1 cellular context compared by ENCODE assay signal in the genomic region with DNA sequence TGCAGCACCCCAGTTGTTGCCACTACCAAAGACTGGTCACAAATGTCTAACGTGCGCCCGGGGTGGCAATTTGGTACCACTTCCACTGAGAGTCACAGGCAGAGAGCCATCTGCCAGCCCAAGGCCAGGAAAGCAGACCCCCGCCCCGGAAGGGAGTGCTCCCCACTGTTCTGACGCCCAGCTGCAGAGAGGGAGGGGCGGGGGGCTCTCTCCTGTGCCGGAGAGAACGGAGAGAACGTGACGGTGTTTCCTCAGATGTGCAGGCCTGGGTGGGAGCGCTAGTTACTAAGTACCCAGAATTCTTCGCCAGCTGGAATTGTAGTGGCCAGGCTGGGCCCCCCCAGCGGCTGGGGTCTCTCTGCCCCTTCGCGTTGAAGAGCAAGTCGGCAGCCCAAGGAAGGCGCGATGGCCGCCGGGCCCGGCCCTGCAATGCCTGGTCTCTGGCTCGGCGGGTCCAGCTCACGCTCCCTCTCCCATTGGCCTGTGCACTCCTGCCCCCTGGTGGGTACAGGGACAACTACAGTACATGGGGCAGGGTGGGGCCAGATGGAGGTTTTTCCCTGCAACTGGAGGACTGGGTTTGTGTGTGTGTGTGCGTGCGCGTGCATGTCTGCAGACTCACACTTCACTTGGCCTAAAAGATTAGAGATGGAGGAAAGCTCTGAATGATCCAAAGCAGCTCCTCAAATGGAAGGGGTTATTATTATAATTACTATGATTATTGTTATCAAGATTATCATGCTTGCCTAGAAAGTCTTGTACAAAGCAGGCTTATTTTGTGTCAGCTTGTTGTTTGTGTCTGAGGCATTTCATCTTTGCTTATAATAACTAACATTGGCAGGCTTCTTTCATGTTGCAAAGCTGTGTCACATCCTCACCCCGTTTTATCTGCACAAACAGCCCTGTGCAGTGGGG.
TF ChIP-seq lines count a peak whose summit lies in the region.

No MANE protein-coding gene starts in this region.

TF ChIP-seq in H1, 55 proteins besides CTCF, POLR2A, EP300 and RAD21 (continued from another document):
- TF ChIP-seq ASH2L (IDR thresholded peaks at IDR 0.05; ENCODE audit: low read length), result peak; percentile 41
- TF ChIP-seq, protein P1, sequence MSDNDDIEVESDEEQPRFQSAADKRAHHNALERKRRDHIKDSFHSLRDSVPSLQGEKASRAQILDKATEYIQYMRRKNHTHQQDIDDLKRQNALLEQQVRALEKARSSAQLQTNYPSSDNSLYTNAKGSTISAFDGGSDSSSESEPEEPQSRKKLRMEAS (IDR thresholded peaks at IDR 0.05), result peak; percentile 70
- TF ChIP-seq, protein P2, sequence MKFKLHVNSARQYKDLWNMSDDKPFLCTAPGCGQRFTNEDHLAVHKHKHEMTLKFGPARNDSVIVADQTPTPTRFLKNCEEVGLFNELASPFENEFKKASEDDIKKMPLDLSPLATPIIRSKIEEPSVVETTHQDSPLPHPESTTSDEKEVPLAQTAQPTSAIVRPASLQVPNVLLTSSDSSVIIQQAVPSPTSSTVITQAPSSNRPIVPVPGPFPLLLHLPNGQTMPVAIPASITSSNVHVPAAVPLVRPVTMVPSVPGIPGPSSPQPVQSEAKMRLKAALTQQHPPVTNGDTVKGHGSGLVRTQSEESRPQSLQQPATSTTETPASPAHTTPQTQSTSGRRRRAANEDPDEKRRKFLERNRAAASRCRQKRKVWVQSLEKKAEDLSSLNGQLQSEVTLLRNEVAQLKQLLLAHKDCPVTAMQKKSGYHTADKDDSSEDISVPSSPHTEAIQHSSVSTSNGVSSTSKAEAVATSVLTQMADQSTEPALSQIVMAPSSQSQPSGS (IDR thresholded peaks at IDR 0.05; ENCODE audit: low read length), result no peak
- no peak for TF ChIP-seq MAFK (IDR thresholded peaks at IDR 0.05; ENCODE audit: low read depth, low read length)
- TF ChIP-seq KDM4A (IDR thresholded peaks at IDR 0.05; ENCODE audit: low read depth, low read length, severe bottlenecking), result peak; percentile 68
- no peak for TF ChIP-seq CEBPB (IDR thresholded peaks at IDR 0.05; ENCODE audit: low read depth, low read length)
- TF ChIP-seq SP4 (IDR thresholded peaks at IDR 0.05; ENCODE audit: low read length), result no peak
- no peak for TF ChIP-seq JUND (IDR thresholded peaks at IDR 0.05; ENCODE audit: low read length)
- TF ChIP-seq ATF3 (IDR thresholded peaks at IDR 0.05; ENCODE audit: insufficient read depth, low read depth, low read length), result no peak
